Comparison of ENCODE assay signal across 8 cellular contexts in the genomic region with DNA sequence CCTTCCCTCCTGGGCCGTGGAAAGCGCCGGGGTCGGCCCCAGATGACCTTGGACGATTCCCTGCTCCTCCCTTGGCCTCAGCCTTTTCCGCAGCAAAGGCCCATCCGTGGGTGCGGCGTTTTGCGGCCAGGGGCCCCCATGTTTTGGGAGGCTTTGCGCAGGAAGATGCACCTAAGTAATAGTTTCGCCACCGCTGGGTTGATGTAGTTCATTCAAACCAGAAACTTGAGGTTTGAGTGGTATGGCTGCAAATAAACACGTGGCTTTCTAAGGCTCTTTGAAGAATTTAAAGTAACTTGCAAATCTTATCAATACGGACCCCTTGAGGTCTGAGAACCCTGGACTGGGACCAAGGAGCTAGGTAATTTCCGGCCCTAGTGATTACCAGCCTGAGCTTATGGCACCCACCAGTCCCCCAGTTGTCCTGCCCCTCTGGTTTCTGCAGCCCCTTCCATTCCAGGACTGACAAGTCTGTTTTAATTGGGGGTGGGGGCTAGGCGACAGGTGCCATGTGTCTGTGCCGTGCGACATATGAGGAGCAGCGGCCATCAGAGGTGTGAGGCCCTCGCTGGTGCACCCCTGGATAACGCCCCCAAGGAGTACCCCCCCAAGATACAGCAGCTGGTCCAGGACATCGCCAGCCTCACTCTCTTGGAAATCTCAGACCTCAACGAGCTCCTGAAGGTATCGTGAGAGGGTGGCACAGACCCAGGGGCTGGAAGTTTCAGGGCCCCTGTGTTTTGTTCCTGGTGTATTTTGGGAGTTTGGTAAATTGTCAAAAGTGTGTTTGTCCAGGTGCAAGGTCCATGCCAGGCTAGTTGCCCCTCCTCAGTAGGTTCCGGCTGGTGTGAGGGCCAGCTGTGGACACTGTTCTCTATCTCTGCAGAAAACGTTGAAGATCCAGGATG. TPM values are rescaled to one million over a fixed set of nuclear protein-coding genes. Genes with fewer than 3 reads are reported as not detected.
DNase-seq lines count a peak whose midpoint lies in the region; ATAC-seq and TF ChIP-seq lines count a peak whose summit lies in the region.

No MANE protein-coding gene starts in this region.

- peak overlapping the region; percentile 85 for H3K27ac Mint-ChIP-seq in activated CD8-positive, alpha-beta T cell treated with anti-CD3 and anti-CD28 coated beads for 36 hours

- peak; percentile 1 for ATAC-seq in activated CD8-positive, alpha-beta T cell treated with anti-CD3 and anti-CD28 coated beads for 36 hours
- no peak for ATAC-seq in GM19328 (IDR thresholded peaks at IDR 0.05; ENCODE audit: unreplicated experiment)

- TF ChIP-seq CTCF in activated CD8-positive, alpha-beta T cell treated with anti-CD3 and anti-CD28 coated beads for 36 hours (IDR thresholded peaks at IDR 0.05) = no peak

- CTCF ChIA-PET in activated CD8-positive, alpha-beta T cell treated with anti-CD3 and anti-CD28 coated beads for 36 hours (lab: Charles Lee) = interaction anchor here (1.5 to 2.5 kb wide), 4 partner anchors 19 to 166 kb away, joined by 3 to 10 read pairs (median 6); partner anchors contain the start of genes ARL16 and HGS

- peak overlapping the region; percentile 95 for H3K4me3 ChIP-seq in iPS-11a (ENCODE audit: low read depth, low read length)

- H3K27me3 Mint-ChIP-seq in activated CD8-positive, alpha-beta T cell treated with anti-CD3 and anti-CD28 coated beads for 36 hours = no peaks in the 10 kb centered on the region

- peak; percentile 9 for DNase-seq in activated effector memory CD4-positive, alpha-beta T cell treated with Interleukin-2 at 50 U/mL for 16 hours
- DNase-seq in activated effector memory CD4-positive, alpha-beta T cell treated with anti-CD3 and anti-CD28 coated beads, Interleukin-2, amount 50 U/mL, for 16 hours = no peak
- peak; percentile 31 for DNase-seq in activated CD8-positive, alpha-beta T cell treated with anti-CD3 and anti-CD28 coated beads for 36 hours
- peak; percentile 13 for DNase-seq in stimulated activated naive CD4-positive, alpha-beta T cell treated with Interleukin-2 at 50 U/mL for 16 hours (lab: John Stamatoyannopoulos, UW)
- DNase-seq in HT-29 (ENCODE audit: low spot score) (no peak), mucosa of gallbladder (ENCODE audit: low spot score) (no peak)

- POLR2A ChIA-PET in activated CD8-positive, alpha-beta T cell treated with anti-CD3 and anti-CD28 coated beads for 36 hours (lab: Charles Lee) = interaction anchor here (0.6 to 4.9 kb wide), 18 partner anchors 7 to 324 kb away, joined by 3 to 73 read pairs (median 4); partner anchors contain the start of genes ARHGDIA, ARL16, FAAP100 and HGS

- intact Hi-C loops in activated CD8-positive, alpha-beta T cell treated with anti-CD3 and anti-CD28 coated beads for 36 hours (cut with micrococcal nuclease) = no loop called here

- H3K36me3 Mint-ChIP-seq in activated CD8-positive, alpha-beta T cell treated with anti-CD3 and anti-CD28 coated beads for 36 hours (ENCODE audit: low read depth) = peaks cover 53% of the 10 kb centered on the region

- no peaks in the 10 kb centered on the region for H3K9me3 Mint-ChIP-seq in activated CD8-positive, alpha-beta T cell treated with anti-CD3 and anti-CD28 coated beads for 36 hours

- peak overlapping the region; percentile 94 for H3K4me3 Mint-ChIP-seq in activated CD8-positive, alpha-beta T cell treated with anti-CD3 and anti-CD28 coated beads for 36 hours

- H3K4me1 Mint-ChIP-seq in activated CD8-positive, alpha-beta T cell treated with anti-CD3 and anti-CD28 coated beads for 36 hours (ENCODE audit: low read depth) = peaks cover 24% of the 10 kb centered on the region

RNA-seq across cellular contexts. Expression of gene MRPL12, which starts 0.8 kb away (rescaled TPM):
- 100 to 1,000 TPM; 149 to 152 TPM for total RNA-seq in activated CD8-positive, alpha-beta T cell treated with anti-CD3 and anti-CD28 coated beads for 36 hours
- total RNA-seq in HT-29 (2014; rRNA removed; shearing (Covaris generic)) = 72.5 and 88.4 TPM in 2 replicates
- 48.6 TPM for total RNA-seq in mucosa of gallbladder

RNA-seq across cellular contexts. Expression of gene SLC25A10, which starts 8.1 kb away (rescaled TPM):
- total RNA-seq in activated CD8-positive, alpha-beta T cell treated with anti-CD3 and anti-CD28 coated beads for 36 hours = 10 to 100 TPM; 29.4 to 30.5 TPM
- 199 and 209 TPM in 2 replicates for total RNA-seq in HT-29 (2014; rRNA removed; shearing (Covaris generic))
- total RNA-seq in mucosa of gallbladder = 34.1 TPM

RNA-seq across cellular contexts. Expression of gene HGS, which starts 20.2 kb away (rescaled TPM):
- 100 to 1,000 TPM in 1 of 2 experiments, 10 to 100 TPM in 1; 98.9 to 113 TPM for total RNA-seq in activated CD8-positive, alpha-beta T cell treated with anti-CD3 and anti-CD28 coated beads for 36 hours
- total RNA-seq in HT-29 (2014; rRNA removed; shearing (Covaris generic)) = 177 and 183 TPM in 2 replicates
- 137 TPM for total RNA-seq in mucosa of gallbladder

RNA-seq across cellular contexts. Expression of gene ARL16, which starts 20.4 kb away (rescaled TPM):
- 10 to 100 TPM; 22.3 to 23.5 TPM for total RNA-seq in activated CD8-positive, alpha-beta T cell treated with anti-CD3 and anti-CD28 coated beads for 36 hours
- 36.5 and 39.7 TPM in 2 replicates for total RNA-seq in HT-29 (2014; rRNA removed; shearing (Covaris generic))
- total RNA-seq in mucosa of gallbladder = 37.6 TPM

RNA-seq across cellular contexts. Expression of gene CCDC137, which starts 37.5 kb away (rescaled TPM):
- total RNA-seq in activated CD8-positive, alpha-beta T cell treated with anti-CD3 and anti-CD28 coated beads for 36 hours = 10 to 100 TPM; 34.1 to 37.2 TPM
- 33.8 and 33.9 TPM in 2 replicates for total RNA-seq in HT-29 (2014; rRNA removed; shearing (Covaris generic))
- 20.3 TPM for total RNA-seq in mucosa of gallbladder

Comparison
In these comparisons a context has a peak if more than half of its experiments do, and no peak if none do; other contexts are left out.
1. DNase-seq: peak in activated effector memory CD4-positive, alpha-beta T cell treated with Interleukin-2 at 50 U/mL for 16 hours (single experiment), activated CD8-positive, alpha-beta T cell treated with anti-CD3 and anti-CD28 coated beads for 36 hours (single experiment) and stimulated activated naive CD4-positive, alpha-beta T cell treated with Interleukin-2 at 50 U/mL for 16 hours (single experiment); none in activated effector memory CD4-positive, alpha-beta T cell treated with anti-CD3 and anti-CD28 coated beads, Interleukin-2, amount 50 U/mL, for 16 hours (single experiment), HT-29 (single experiment) and mucosa of gallbladder (single experiment).